Comparison of ENCODE assay signal across 8 cellular contexts in genomic region chr11:64358536-64358906, GRCh38. TPM values are rescaled to one million over a fixed set of nuclear protein-coding genes. Genes with fewer than 3 reads are reported as not detected.
DNase-seq lines count a peak whose midpoint lies in the region; ATAC-seq and TF ChIP-seq lines count a peak whose summit lies in the region.

No MANE protein-coding gene starts in this region.

- peaks cover 4% of the 10 kb centered on the region; the same call in 1 of the 2 replicates for H3K4me1 ChIP-seq in BE2C
- peaks cover 29% of the 10 kb centered on the region for H3K4me1 ChIP-seq in effector memory CD4-positive, alpha-beta T cell (ENCODE audit: control insufficient read depth, insufficient read depth, low read length, poor library complexity, severe bottlenecking)

- H3K4me3 ChIP-seq in BE2C (ENCODE audit: low read depth, low read length) (peak overlapping the region; percentile 54), NB4 (ENCODE audit: low read depth, low read length) (peak overlapping the region; percentile 49)
- peak overlapping the region; percentile 48 for H3K4me3 ChIP-seq in effector memory CD4-positive, alpha-beta T cell (ENCODE audit: insufficient read depth, low read depth, low read length, poor library complexity, severe bottlenecking)

- H3K27me3 ChIP-seq in BE2C: no peaks in the 10 kb centered on the region
- H3K27me3 ChIP-seq in effector memory CD4-positive, alpha-beta T cell (replicated peaks; ENCODE audit: control insufficient read depth, insufficient read depth, low read length, poor library complexity, severe bottlenecking): no peaks in the 10 kb centered on the region

- H3K27me3 Mint-ChIP-seq in nephron (ENCODE audit: low read depth): peaks cover 4% of the 10 kb centered on the region

- no peak for TF ChIP-seq POLR2A in NB4 (IDR thresholded peaks at IDR 0.05; ENCODE audit: extremely low read depth, insufficient read length)

- H3K9me3 Mint-ChIP-seq in nephron: no peaks in the 10 kb centered on the region

- H3K4me1 Mint-ChIP-seq in nephron: peaks cover 13% of the 10 kb centered on the region

- H3K9me3 ChIP-seq in BE2C: no peaks in the 10 kb centered on the region
- no peaks in the 10 kb centered on the region for H3K9me3 ChIP-seq in effector memory CD4-positive, alpha-beta T cell (ENCODE audit: control insufficient read depth, low read length)

- no peak for ATAC-seq in GM21528 (IDR thresholded peaks at IDR 0.05; ENCODE audit: low FRiP score, unreplicated experiment)
- no peak for ATAC-seq in HG02981 (IDR thresholded peaks at IDR 0.05; ENCODE audit: unreplicated experiment)

- peak overlapping the region; percentile 74 to 77 (median 77) for H3K4me3 Mint-ChIP-seq in nephron

- no peaks in the 10 kb centered on the region for H3K36me3 ChIP-seq in BE2C
- H3K36me3 ChIP-seq in effector memory CD4-positive, alpha-beta T cell (ENCODE audit: control insufficient read depth, insufficient read depth, low read length): peaks cover 33% of the 10 kb centered on the region

- H3K27ac ChIP-seq in effector memory CD4-positive, alpha-beta T cell (ENCODE audit: insufficient read depth, low read length, poor library complexity, severe bottlenecking): peak overlapping the region; percentile 55

- no peak for TF ChIP-seq CTCF in BE2C (IDR thresholded peaks at IDR 0.05; ENCODE audit: low read depth, low read length)
- no peak for TF ChIP-seq CTCF in NB4 (IDR thresholded peaks at IDR 0.05; ENCODE audit: low read depth, low read length)
- TF ChIP-seq CTCF in nephron (IDR thresholded peaks at IDR 0.05; ENCODE audit: unreplicated experiment in 3 of 3): no peak

- H3K27ac Mint-ChIP-seq in nephron: peak overlapping the region in 1 of 3 experiments; percentile 46

- peaks cover 13% of the 10 kb centered on the region for H3K36me3 Mint-ChIP-seq in nephron (ENCODE audit: low read depth)

- no peak for DNase-seq in BE2C
- no peak for DNase-seq in NB4 (ENCODE audit: low read depth)
- no peak for DNase-seq in effector memory CD4-positive, alpha-beta T cell
- no peak for DNase-seq in pons (ENCODE audit: low spot score)
- no peak for DNase-seq in DMS153 (lab: John Stamatoyannopoulos, UW)

RNA-seq across cellular contexts. Expression of gene RPS6KA4, which starts 0.4 kb away (rescaled TPM):
- polyA plus RNA-seq in BE2C (2012; ENCODE audit: insufficient read depth, insufficient read length, low read depth): 33.0 TPM

RNA-seq across cellular contexts. Expression of gene CCDC88B, which starts 18.5 kb away (rescaled TPM):
- polyA plus RNA-seq in BE2C (2012; ENCODE audit: insufficient read depth, insufficient read length, low read depth): 1.4 TPM

RNA-seq across cellular contexts. Expression of gene PRDX5, which starts 40.6 kb away (rescaled TPM):
- polyA plus RNA-seq in BE2C (2012; ENCODE audit: insufficient read depth, insufficient read length, low read depth): 187 TPM

RNA-seq across cellular contexts. Expression of gene TRMT112, which starts 41.2 kb away (rescaled TPM):
- 825 TPM for polyA plus RNA-seq in BE2C (2012; ENCODE audit: insufficient read depth, insufficient read length, low read depth)

RNA-seq across cellular contexts. Expression of gene ESRRA, which starts 53.2 kb away (rescaled TPM):
- polyA plus RNA-seq in BE2C (2012; ENCODE audit: insufficient read depth, insufficient read length, low read depth): 45.7 TPM
